Comparison of ENCODE assay signal across 2 cellular contexts in the genomic region with DNA sequence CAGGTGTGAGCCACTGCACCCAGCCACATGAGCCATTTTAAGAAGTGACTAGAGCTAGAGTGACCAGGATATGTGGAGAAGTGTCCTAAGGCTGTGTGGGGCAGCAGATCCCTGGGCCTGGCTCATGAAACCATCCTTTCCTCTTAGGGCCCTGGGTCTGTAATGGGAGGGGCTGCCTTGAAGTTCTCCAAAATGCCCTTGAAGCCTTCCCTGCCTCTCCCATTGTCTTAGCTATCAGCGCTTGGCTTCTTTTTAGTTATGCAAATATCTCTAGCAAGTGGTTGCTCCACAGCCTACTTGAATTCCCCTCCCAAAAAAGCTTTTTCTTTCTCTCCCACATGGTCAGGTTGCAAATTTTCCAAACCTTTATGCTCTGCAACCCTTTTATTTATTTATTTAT.
TF ChIP-seq lines count a peak whose summit lies in the region.

No MANE protein-coding gene starts in this region.

TF ChIP-seq in GM23338, 12 proteins besides CTCF, POLR2A, EP300 and RAD21 (continued from another document):
- TF ChIP-seq, protein P1, sequence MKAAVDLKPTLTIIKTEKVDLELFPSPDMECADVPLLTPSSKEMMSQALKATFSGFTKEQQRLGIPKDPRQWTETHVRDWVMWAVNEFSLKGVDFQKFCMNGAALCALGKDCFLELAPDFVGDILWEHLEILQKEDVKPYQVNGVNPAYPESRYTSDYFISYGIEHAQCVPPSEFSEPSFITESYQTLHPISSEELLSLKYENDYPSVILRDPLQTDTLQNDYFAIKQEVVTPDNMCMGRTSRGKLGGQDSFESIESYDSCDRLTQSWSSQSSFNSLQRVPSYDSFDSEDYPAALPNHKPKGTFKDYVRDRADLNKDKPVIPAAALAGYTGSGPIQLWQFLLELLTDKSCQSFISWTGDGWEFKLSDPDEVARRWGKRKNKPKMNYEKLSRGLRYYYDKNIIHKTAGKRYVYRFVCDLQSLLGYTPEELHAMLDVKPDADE (IDR thresholded peaks at IDR 0.05), result no peak
- no peak for TF ChIP-seq ZNF114 (CRISPR knock-in tag; IDR thresholded peaks at IDR 0.05)
- no peak for TF ChIP-seq ZNF331 (CRISPR knock-in tag; IDR thresholded peaks at IDR 0.05; ENCODE audit: low read depth)
- TF ChIP-seq JUNB (IDR thresholded peaks at IDR 0.05; ENCODE audit: unreplicated experiment), result no peak
- TF ChIP-seq, protein P2, sequence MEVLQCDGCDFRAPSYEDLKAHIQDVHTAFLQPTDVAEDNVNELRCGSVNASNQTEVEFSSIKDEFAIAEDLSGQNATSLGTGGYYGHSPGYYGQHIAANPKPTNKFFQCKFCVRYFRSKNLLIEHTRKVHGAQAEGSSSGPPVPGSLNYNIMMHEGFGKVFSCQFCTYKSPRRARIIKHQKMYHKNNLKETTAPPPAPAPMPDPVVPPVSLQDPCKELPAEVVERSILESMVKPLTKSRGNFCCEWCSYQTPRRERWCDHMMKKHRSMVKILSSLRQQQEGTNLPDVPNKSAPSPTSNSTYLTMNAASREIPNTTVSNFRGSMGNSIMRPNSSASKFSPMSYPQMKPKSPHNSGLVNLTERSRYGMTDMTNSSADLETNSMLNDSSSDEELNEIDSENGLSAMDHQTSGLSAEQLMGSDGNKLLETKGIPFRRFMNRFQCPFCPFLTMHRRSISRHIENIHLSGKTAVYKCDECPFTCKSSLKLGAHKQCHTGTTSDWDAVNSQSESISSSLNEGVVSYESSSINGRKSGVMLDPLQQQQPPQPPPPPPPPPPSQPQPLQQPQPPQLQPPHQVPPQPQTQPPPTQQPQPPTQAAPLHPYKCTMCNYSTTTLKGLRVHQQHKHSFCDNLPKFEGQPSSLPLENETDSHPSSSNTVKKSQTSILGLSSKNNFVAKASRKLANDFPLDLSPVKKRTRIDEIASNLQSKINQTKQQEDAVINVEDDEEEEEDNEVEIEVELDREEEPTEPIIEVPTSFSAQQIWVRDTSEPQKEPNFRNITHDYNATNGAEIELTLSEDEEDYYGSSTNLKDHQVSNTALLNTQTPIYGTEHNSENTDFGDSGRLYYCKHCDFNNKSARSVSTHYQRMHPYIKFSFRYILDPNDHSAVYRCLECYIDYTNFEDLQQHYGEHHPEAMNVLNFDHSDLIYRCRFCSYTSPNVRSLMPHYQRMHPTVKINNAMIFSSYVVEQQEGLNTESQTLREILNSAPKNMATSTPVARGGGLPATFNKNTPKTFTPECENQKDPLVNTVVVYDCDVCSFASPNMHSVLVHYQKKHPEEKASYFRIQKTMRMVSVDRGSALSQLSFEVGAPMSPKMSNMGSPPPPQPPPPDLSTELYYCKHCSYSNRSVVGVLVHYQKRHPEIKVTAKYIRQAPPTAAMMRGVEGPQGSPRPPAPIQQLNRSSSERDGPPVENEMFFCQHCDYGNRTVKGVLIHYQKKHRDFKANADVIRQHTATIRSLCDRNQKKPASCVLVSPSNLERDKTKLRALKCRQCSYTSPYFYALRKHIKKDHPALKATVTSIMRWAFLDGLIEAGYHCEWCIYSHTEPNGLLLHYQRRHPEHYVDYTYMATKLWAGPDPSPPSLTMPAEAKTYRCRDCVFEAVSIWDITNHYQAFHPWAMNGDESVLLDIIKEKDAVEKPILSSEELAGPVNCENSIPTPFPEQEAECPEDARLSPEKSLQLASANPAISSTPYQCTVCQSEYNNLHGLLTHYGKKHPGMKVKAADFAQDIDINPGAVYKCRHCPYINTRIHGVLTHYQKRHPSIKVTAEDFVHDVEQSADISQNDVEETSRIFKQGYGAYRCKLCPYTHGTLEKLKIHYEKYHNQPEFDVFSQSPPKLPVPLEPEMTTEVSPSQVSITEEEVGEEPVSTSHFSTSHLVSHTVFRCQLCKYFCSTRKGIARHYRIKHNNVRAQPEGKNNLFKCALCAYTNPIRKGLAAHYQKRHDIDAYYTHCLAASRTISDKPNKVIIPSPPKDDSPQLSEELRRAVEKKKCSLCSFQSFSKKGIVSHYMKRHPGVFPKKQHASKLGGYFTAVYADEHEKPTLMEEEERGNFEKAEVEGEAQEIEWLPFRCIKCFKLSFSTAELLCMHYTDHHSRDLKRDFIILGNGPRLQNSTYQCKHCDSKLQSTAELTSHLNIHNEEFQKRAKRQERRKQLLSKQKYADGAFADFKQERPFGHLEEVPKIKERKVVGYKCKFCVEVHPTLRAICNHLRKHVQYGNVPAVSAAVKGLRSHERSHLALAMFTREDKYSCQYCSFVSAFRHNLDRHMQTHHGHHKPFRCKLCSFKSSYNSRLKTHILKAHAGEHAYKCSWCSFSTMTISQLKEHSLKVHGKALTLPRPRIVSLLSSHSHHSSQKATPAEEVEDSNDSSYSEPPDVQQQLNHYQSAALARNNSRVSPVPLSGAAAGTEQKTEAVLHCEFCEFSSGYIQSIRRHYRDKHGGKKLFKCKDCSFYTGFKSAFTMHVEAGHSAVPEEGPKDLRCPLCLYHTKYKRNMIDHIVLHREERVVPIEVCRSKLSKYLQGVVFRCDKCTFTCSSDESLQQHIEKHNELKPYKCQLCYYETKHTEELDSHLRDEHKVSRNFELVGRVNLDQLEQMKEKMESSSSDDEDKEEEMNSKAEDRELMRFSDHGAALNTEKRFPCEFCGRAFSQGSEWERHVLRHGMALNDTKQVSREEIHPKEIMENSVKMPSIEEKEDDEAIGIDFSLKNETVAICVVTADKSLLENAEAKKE (CRISPR knock-in tag; IDR thresholded peaks at IDR 0.05), result peak; percentile 80
- TF ChIP-seq EZH2 (IDR thresholded peaks at IDR 0.05; ENCODE audit: low read depth, unreplicated experiment), result no peak
- no peak for TF ChIP-seq POLR2AphosphoS5 (IDR thresholded peaks at IDR 0.05; ENCODE audit: low read depth)

TF ChIP-seq in H1, 55 proteins besides CTCF, POLR2A, EP300 and RAD21 (continued from another document):
- TF ChIP-seq RNF2 (IDR thresholded peaks at IDR 0.05; ENCODE audit: borderline replicate concordance, low read depth, low read length, missing control alignments, poor library complexity, severe bottlenecking) (no peak), PHF8 (conservative IDR thresholded peaks at IDR 0.05; ENCODE audit: low read depth, low read length) (no peak), TCF12 (IDR thresholded peaks at IDR 0.05; ENCODE audit: low read depth, low read length) (no peak), RFX5 (IDR thresholded peaks at IDR 0.05; ENCODE audit: borderline replicate concordance, low read depth, low read length) (no peak)
- TF ChIP-seq, protein P3, sequence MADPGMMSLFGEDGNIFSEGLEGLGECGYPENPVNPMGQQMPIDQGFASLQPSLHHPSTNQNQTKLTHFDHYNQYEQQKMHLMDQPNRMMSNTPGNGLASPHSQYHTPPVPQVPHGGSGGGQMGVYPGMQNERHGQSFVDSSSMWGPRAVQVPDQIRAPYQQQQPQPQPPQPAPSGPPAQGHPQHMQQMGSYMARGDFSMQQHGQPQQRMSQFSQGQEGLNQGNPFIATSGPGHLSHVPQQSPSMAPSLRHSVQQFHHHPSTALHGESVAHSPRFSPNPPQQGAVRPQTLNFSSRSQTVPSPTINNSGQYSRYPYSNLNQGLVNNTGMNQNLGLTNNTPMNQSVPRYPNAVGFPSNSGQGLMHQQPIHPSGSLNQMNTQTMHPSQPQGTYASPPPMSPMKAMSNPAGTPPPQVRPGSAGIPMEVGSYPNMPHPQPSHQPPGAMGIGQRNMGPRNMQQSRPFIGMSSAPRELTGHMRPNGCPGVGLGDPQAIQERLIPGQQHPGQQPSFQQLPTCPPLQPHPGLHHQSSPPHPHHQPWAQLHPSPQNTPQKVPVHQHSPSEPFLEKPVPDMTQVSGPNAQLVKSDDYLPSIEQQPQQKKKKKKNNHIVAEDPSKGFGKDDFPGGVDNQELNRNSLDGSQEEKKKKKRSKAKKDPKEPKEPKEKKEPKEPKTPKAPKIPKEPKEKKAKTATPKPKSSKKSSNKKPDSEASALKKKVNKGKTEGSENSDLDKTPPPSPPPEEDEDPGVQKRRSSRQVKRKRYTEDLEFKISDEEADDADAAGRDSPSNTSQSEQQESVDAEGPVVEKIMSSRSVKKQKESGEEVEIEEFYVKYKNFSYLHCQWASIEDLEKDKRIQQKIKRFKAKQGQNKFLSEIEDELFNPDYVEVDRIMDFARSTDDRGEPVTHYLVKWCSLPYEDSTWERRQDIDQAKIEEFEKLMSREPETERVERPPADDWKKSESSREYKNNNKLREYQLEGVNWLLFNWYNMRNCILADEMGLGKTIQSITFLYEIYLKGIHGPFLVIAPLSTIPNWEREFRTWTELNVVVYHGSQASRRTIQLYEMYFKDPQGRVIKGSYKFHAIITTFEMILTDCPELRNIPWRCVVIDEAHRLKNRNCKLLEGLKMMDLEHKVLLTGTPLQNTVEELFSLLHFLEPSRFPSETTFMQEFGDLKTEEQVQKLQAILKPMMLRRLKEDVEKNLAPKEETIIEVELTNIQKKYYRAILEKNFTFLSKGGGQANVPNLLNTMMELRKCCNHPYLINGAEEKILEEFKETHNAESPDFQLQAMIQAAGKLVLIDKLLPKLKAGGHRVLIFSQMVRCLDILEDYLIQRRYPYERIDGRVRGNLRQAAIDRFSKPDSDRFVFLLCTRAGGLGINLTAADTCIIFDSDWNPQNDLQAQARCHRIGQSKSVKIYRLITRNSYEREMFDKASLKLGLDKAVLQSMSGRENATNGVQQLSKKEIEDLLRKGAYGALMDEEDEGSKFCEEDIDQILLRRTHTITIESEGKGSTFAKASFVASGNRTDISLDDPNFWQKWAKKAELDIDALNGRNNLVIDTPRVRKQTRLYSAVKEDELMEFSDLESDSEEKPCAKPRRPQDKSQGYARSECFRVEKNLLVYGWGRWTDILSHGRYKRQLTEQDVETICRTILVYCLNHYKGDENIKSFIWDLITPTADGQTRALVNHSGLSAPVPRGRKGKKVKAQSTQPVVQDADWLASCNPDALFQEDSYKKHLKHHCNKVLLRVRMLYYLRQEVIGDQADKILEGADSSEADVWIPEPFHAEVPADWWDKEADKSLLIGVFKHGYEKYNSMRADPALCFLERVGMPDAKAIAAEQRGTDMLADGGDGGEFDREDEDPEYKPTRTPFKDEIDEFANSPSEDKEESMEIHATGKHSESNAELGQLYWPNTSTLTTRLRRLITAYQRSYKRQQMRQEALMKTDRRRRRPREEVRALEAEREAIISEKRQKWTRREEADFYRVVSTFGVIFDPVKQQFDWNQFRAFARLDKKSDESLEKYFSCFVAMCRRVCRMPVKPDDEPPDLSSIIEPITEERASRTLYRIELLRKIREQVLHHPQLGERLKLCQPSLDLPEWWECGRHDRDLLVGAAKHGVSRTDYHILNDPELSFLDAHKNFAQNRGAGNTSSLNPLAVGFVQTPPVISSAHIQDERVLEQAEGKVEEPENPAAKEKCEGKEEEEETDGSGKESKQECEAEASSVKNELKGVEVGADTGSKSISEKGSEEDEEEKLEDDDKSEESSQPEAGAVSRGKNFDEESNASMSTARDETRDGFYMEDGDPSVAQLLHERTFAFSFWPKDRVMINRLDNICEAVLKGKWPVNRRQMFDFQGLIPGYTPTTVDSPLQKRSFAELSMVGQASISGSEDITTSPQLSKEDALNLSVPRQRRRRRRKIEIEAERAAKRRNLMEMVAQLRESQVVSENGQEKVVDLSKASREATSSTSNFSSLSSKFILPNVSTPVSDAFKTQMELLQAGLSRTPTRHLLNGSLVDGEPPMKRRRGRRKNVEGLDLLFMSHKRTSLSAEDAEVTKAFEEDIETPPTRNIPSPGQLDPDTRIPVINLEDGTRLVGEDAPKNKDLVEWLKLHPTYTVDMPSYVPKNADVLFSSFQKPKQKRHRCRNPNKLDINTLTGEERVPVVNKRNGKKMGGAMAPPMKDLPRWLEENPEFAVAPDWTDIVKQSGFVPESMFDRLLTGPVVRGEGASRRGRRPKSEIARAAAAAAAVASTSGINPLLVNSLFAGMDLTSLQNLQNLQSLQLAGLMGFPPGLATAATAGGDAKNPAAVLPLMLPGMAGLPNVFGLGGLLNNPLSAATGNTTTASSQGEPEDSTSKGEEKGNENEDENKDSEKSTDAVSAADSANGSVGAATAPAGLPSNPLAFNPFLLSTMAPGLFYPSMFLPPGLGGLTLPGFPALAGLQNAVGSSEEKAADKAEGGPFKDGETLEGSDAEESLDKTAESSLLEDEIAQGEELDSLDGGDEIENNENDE (IDR thresholded peaks at IDR 0.05; ENCODE audit: insufficient replicate concordance, low read length), result no peak
TF ChIP-seq in H1: peak in this region for 0.
